Comparison of ENCODE assay signal across 25 cellular contexts in genomic region chr3:26011276-26011675, GRCh38.
"Had no signal": no experiment of that assay in that cellular context is flagged by ENCODE, and none has a peak within 500 bp of the region (broad histone marks: within the 10 kb centered on the region; RNA-seq: fewer than 3 reads in every experiment).

No MANE protein-coding gene starts in this region.

- ATAC-seq: stimulated activated effector memory CD8-positive, alpha-beta T cell treated with anti-CD3 and anti-CD28 coated beads, Interleukin-12 subunit alpha, Interleukin-12 subunit beta, amount 100 ng/mL, for 72 hours; stimulated activated memory B cell treated with anti-CD40 and anti-IgM and Interleukin-4, amounts not matched to agents 10 μg/mL and 1 μg/mL and 100 μg/mL, for 72 hours; stimulated activated naive B cell treated with anti-CD40 and anti-IgM and Interleukin-4, amounts not matched to agents 10 μg/mL and 1 μg/mL and 100 μg/mL, for 72 hours; stimulated activated naive CD8-positive, alpha-beta T cell treated with anti-CD3 and anti-CD28 coated beads, Interleukin-15, amount 100 ng/mL, for 72 hours; stimulated activated naive CD8-positive, alpha-beta T cell treated with anti-CD3 and anti-CD28 coated beads, Interleukin-15, Interleukin-2, amounts not matched to agents 100 U/mL and 50 U/mL, for 24 hours; upper lobe of right lung had no signal

- H3K27ac ChIP-seq: stomach, suprapubic skin, testis, thoracic aorta, thyroid gland, tibial artery, tibial nerve, transverse colon, upper lobe of left lung, upper lobe of right lung, uterus, vagina had no signal

- H3K27me3 ChIP-seq: stomach, suprapubic skin, testis, thyroid gland, tibial artery, tibial nerve, transverse colon, upper lobe of left lung, upper lobe of right lung, uterus, vagina had no signal

- H3K4me3 ChIP-seq: stomach, suprapubic skin, testis, thoracic aorta, thyroid gland, tibial artery, tibial nerve, transverse colon, upper lobe of left lung, upper lobe of right lung, uterus, vagina had no signal

- H3K4me1 ChIP-seq: stomach, suprapubic skin, testis, thyroid gland, tibial artery, tibial nerve, transverse colon, upper lobe of left lung, upper lobe of right lung, uterus, vagina had no signal

- H3K36me3 ChIP-seq: stomach, suprapubic skin, thoracic aorta, thyroid gland, tibial artery, tibial nerve, transverse colon, upper lobe of left lung, upper lobe of right lung, uterus, vagina had no signal

- DNase-seq: stimulated activated CD4-positive, alpha-beta T cell treated with anti-CD3 and anti-CD28 coated beads, Interleukin-2, amount 100 ng/mL, for 48 hours; stimulated activated CD4-positive, alpha-beta T cell treated with anti-CD3 and anti-CD28 coated beads, Interleukin-4, amount 100 ng/mL, for 1 hour; stimulated activated CD4-positive, alpha-beta T cell treated with anti-CD3 and anti-CD28 coated beads, Interleukin-4, amount 100 ng/mL, for 24 hours; stimulated activated CD4-positive, alpha-beta T cell treated with anti-CD3 and anti-CD28 coated beads, Interleukin-4, amount 100 ng/mL, for 4 hours; stimulated activated CD8-positive, alpha-beta memory T cell treated with anti-CD3 and anti-CD28 coated beads, Interleukin-4, amount 100 ng/mL, for 48 hours; stimulated activated naive B cell treated with anti-CD40 and anti-IgM and Interleukin-4, amounts not matched to agents 10 μg/mL and 1 μg/mL and 100 μg/mL, for 72 hours; stimulated activated naive CD4-positive, alpha-beta T cell; stimulated activated naive CD4-positive, alpha-beta T cell treated with Interleukin-2 at 50 U/mL for 16 hours; stimulated activated naive CD8-positive, alpha-beta T cell treated with anti-CD3 and anti-CD28 coated beads, Interleukin-15, amount 100 ng/mL, for 72 hours; stimulated activated naive CD8-positive, alpha-beta T cell treated with anti-CD3 and anti-CD28 coated beads, Interleukin-15, Interleukin-2, amounts not matched to agents 100 U/mL and 50 U/mL, for 24 hours; stomach; substantia nigra; testis; thyroid gland; tibial artery; transverse colon; upper lobe of left lung; upper lobe of right lung; uterus had no signal

- H3K9me3 ChIP-seq: stomach, suprapubic skin, testis, thoracic aorta, thyroid gland, tibial artery, tibial nerve, transverse colon, upper lobe of left lung, upper lobe of right lung, uterus, vagina had no signal
